In genomic region chr9:107637421-107638420, GRCh38 we compare ENCODE assay signal across 8 cellular contexts.
DNase-seq lines count a peak whose midpoint lies in the region; ATAC-seq and TF ChIP-seq lines count a peak whose summit lies in the region.

No MANE protein-coding gene starts in this region.

- WGBS in adipose tissue, 3 donors, result 3 to 8% (median 5%) methylated on average over 61 to 67 of the region's 67 CpGs

- H3K9me3 Mint-ChIP-seq in neural crest cell, result no peaks in the 10 kb centered on the region

- DNase-seq in Daoy (ENCODE audit: low read depth), result peak; percentile 80
- peak; percentile 65 for DNase-seq in HuH-7.5 (ENCODE audit: low spot score)
- peak; percentile 94 for DNase-seq in Right ventricle myocardium inferior (ENCODE audit: missing footprints)
- peak; percentile 51 for DNase-seq in neural crest cell (ENCODE audit: low read depth, low spot score)
- DNase-seq in stimulated activated CD4-positive, alpha-beta T cell treated with anti-CD3 and anti-CD28 coated beads, Interleukin-4, amount 100 ng/mL, for 24 hours, result no peak

- H3K4me1 Mint-ChIP-seq in neural crest cell, result peaks cover 56% of the 10 kb centered on the region

- no peak for TF ChIP-seq CTCF in neural crest cell (conservative IDR thresholded peaks at IDR 0.05)

- H3K27me3 Mint-ChIP-seq in neural crest cell (ENCODE audit: low read depth), result peaks cover 18% of the 10 kb centered on the region

- no peaks in the 10 kb centered on the region for H3K36me3 Mint-ChIP-seq in neural crest cell (ENCODE audit: low read depth)

- H3K27ac Mint-ChIP-seq in neural crest cell (ENCODE audit: unreplicated experiment), result peak overlapping the region; percentile 93

- H3K27ac ChIP-seq in adipose tissue (ENCODE audit: low read depth, low read length), result peak overlapping the region; percentile 71

- ATAC-seq in Right ventricle myocardium inferior (peak; percentile 94), HG02884 (IDR thresholded peaks at IDR 0.05; ENCODE audit: unreplicated experiment) (no peak), HG02642 (IDR thresholded peaks at IDR 0.05; ENCODE audit: poor library complexity, unreplicated experiment) (no peak)

- intact Hi-C loops in Right ventricle myocardium inferior (cut with DNase I), result loop anchor here (2.0 to 10.0 kb wide), 5 partner anchors 63 to 637 kb away; no protein-coding TSS in a partner anchor

- peak overlapping the region; percentile 82 for H3K4me3 Mint-ChIP-seq in neural crest cell
